In genomic region chrX:155768036-155768769, GRCh38 we compare ENCODE assay signal across 8 cellular contexts.
A peak's percentile ranks its signal among the peaks of the same experiment; 100 is the strongest.
DNase-seq lines count a peak whose midpoint lies in the region; TF ChIP-seq lines count a peak whose summit lies in the region.

No MANE protein-coding gene starts in this region.

- CTCF ChIA-PET in Calu3 (lab: Charles Lee), result no interaction called here
- CTCF ChIA-PET in OCI-LY7 (lab: Charles Lee; ENCODE audit: unreplicated experiment), result no interaction called here

- no peaks in the 10 kb centered on the region for H3K9me3 ChIP-seq in neuronal stem cell (replicated peaks in 1 of 2; ENCODE audit: control insufficient read depth in 2 of 2, insufficient read depth in 1 of 2, low read depth in 1 of 2, low read length in 2 of 2)
- no peaks in the 10 kb centered on the region for H3K9me3 ChIP-seq in OCI-LY7 (ENCODE audit: low read length)
- no peaks in the 10 kb centered on the region for H3K9me3 ChIP-seq in transverse colon

- in situ Hi-C loops in transverse colon (cut with MboI; ENCODE audit: low pct_ligation_motif_present in 1 of 4, low pct_unique_long_range_greater_than_20kb in 1 of 4, low sequenced_read_pairs in 3 of 4), result no loop called here

- no peak overlapping the region for H3K4ac ChIP-seq in neuronal stem cell (ENCODE audit: low read length)

- no peak overlapping the region for H2BK15ac ChIP-seq in neuronal stem cell (ENCODE audit: low read length)

- peak overlapping the region; percentile 73 for H3K4me3 Mint-ChIP-seq in Calu3 (ENCODE audit: low read depth, unreplicated experiment)

- H3K36me3 ChIP-seq in neuronal stem cell (replicated peaks in 1 of 2; ENCODE audit: control insufficient read depth in 2 of 2, insufficient read depth in 2 of 2, low read length in 2 of 2) (no peaks in the 10 kb centered on the region), OCI-LY7 (ENCODE audit: insufficient read depth, low read length) (no peaks in the 10 kb centered on the region), transverse colon (no peaks in the 10 kb centered on the region)

- H3K27me3 ChIP-seq in neuronal stem cell (ENCODE audit: control insufficient read depth in 3 of 3, insufficient read depth in 3 of 3, low read depth in 1 of 3, low read length in 3 of 3), result peaks cover 0 to 12% (median 0%) of the 10 kb centered on the region in 3 experiments
- H3K27me3 ChIP-seq in transverse colon, result no peaks in the 10 kb centered on the region

- no TSS peak for BruUV-seq in Calu3 (replicated peaks; lab: Mats Ljungman, UMichigan)
- no TSS peak for BruUV-seq in OCI-LY7 (replicated peaks; lab: Mats Ljungman, UMichigan)

- H3K9me2 ChIP-seq in OCI-LY7 (ENCODE audit: insufficient read depth, low read length), result no peaks in the 10 kb centered on the region

- no peaks in the 10 kb centered on the region for H3K79me1 ChIP-seq in neuronal stem cell (ENCODE audit: low read depth, low read length)

- no peaks in the 10 kb centered on the region for H3K4me1 Mint-ChIP-seq in Calu3 (ENCODE audit: low read depth, unreplicated experiment)

- H4K8ac ChIP-seq in neuronal stem cell (ENCODE audit: low read depth, low read length), result no peak overlapping the region

- no peak overlapping the region for H2BK12ac ChIP-seq in neuronal stem cell (ENCODE audit: low read length)

- no peak overlapping the region for H3K14ac ChIP-seq in neuronal stem cell (ENCODE audit: low read length)

- H2AFZ ChIP-seq in neuronal stem cell (ENCODE audit: low read length), result no peak overlapping the region
- H2AFZ ChIP-seq in OCI-LY7 (ENCODE audit: low read length), result no peak overlapping the region

- peaks cover 11% of the 10 kb centered on the region for H3K36me3 Mint-ChIP-seq in Calu3 (ENCODE audit: insufficient read depth, unreplicated experiment)

- no peak overlapping the region for H2BK120ac ChIP-seq in neuronal stem cell (ENCODE audit: low read depth, low read length)

- H4K20me1 ChIP-seq in OCI-LY7 (ENCODE audit: insufficient read depth, low read length), result no peaks in the 10 kb centered on the region

- peak overlapping the region; percentile 57 for H3K4me3 ChIP-seq in epithelial cell of esophagus (ENCODE audit: low read length)
- H3K4me3 ChIP-seq in neuronal stem cell (ENCODE audit: low read length in 2 of 2), result peak overlapping the region in 1 of 2 donors; percentile 80
- no peak overlapping the region for H3K4me3 ChIP-seq in OCI-LY7 (ENCODE audit: low read depth, low read length, poor library complexity, severe bottlenecking)
- H3K4me3 ChIP-seq in transverse colon, result peak overlapping the region in 1 of 4 donors; percentile 40

- no peaks in the 10 kb centered on the region for H3K79me2 ChIP-seq in OCI-LY7 (ENCODE audit: insufficient read depth, low read depth, low read length)

- POLR2A ChIA-PET in OCI-LY7 (lab: Charles Lee), result no interaction called here

- no peak for TF ChIP-seq POLR2A in transverse colon (IDR thresholded peaks at IDR 0.05)

- H3K27me3 Mint-ChIP-seq in Calu3 (ENCODE audit: unreplicated experiment), result no peaks in the 10 kb centered on the region

- H3K9ac ChIP-seq in neuronal stem cell (ENCODE audit: low read depth, low read length, poor library complexity), result no peak overlapping the region

- H3K4me1 ChIP-seq in neuronal stem cell (ENCODE audit: control insufficient read depth in 2 of 2, insufficient read depth in 1 of 2, low read depth in 1 of 2, low read length in 2 of 2) (peaks cover 3 to 4% of the 10 kb centered on the region in 2 donors), OCI-LY7 (ENCODE audit: insufficient read depth, low read length, poor library complexity, severe bottlenecking) (no peaks in the 10 kb centered on the region), transverse colon (no peaks in the 10 kb centered on the region)

- H2AK5ac ChIP-seq in neuronal stem cell (ENCODE audit: low read depth, low read length), result no peak overlapping the region

- H4K91ac ChIP-seq in neuronal stem cell (ENCODE audit: low read depth, low read length, poor library complexity), result no peak overlapping the region

- H3K27ac ChIP-seq in neuronal stem cell (replicated peaks; ENCODE audit: low read length) (no peak overlapping the region), OCI-LY7 (ENCODE audit: low read depth, low read length, poor library complexity, severe bottlenecking) (no peak overlapping the region), transverse colon (peak overlapping the region in 1 of 4 donors; percentile 47)

- H2BK5ac ChIP-seq in neuronal stem cell (ENCODE audit: low read length), result no peak overlapping the region

- H3K4me2 ChIP-seq in neuronal stem cell (ENCODE audit: insufficient read depth, low read length, poor library complexity, severe bottlenecking) (peak overlapping the region; percentile 38), OCI-LY7 (ENCODE audit: low read length) (no peak overlapping the region)

- no peak overlapping the region for H3K18ac ChIP-seq in neuronal stem cell (ENCODE audit: low read length)

- WGBS in neuronal stem cell (ENCODE audit: extremely low coverage in 2 of 2, insufficient read length in 2 of 2, insufficient replicate concordance in 1 of 2), 2 donors, result no CpG with 5 or more reads among the region's 21 CpGs
- WGBS in transverse colon (ENCODE audit: low coverage in 1 of 2), 2 donors, result 60% methylated on average over 20 to 21 of the region's 21 CpGs

- no peak for TF ChIP-seq CTCF in Calu3 (IDR thresholded peaks at IDR 0.05; ENCODE audit: unreplicated experiment)
- TF ChIP-seq CTCF in epithelial cell of esophagus (IDR thresholded peaks at IDR 0.05; ENCODE audit: insufficient read depth, low read depth, low read length, missing control alignments), result no peak
- TF ChIP-seq CTCF in OCI-LY7 (conservative IDR thresholded peaks at IDR 0.05; ENCODE audit: low read length), result no peak
- TF ChIP-seq CTCF in transverse colon (IDR thresholded peaks at IDR 0.05), result no peak

- no peak for TF ChIP-seq EP300 in transverse colon (IDR thresholded peaks at IDR 0.05; ENCODE audit: low read depth)

- no peak overlapping the region for H3K27ac Mint-ChIP-seq in Calu3 (ENCODE audit: unreplicated experiment)

- no peak overlapping the region for H3K23ac ChIP-seq in neuronal stem cell (ENCODE audit: low read depth, low read length, poor library complexity)

- H3K9me3 Mint-ChIP-seq in Calu3 (ENCODE audit: low read depth, unreplicated experiment), result no peaks in the 10 kb centered on the region

- intact Hi-C loops in Calu3 (cut with micrococcal nuclease; ENCODE audit: unreplicated experiment), result no loop called here
- intact Hi-C loops in OCI-LY7 (cut with micrococcal nuclease; ENCODE audit: unreplicated experiment), result no loop called here
- intact Hi-C loops in transverse colon (cut with DNase I; ENCODE audit: low total_unique reads), result no loop called here

- no peak for DNase-seq in Calu3
- DNase-seq in NCI-H748 (lab: John Stamatoyannopoulos, UW; ENCODE audit: unreplicated experiment), result peak; percentile 50
- peak; percentile 83 for DNase-seq in epithelial cell of esophagus (ENCODE audit: low read depth)
- DNase-seq in neuronal stem cell (ENCODE audit: low spot score), result no peak
- no peak for DNase-seq in KG1 (lab: John Stamatoyannopoulos, UW)
- no peak for DNase-seq in OCI-LY7 (ENCODE audit: low spot score)
- DNase-seq in NCI-H446 (lab: John Stamatoyannopoulos, UW), result no peak
- no peak for DNase-seq in transverse colon

Comparison
In these comparisons a context has a peak if more than half of its experiments do, and no peak if none do; other contexts are left out.
1. DNase-seq: peak in NCI-H748 (single experiment) and epithelial cell of esophagus (single experiment); none in Calu3 (single experiment), neuronal stem cell (single experiment), KG1 (single experiment), OCI-LY7 (single experiment), NCI-H446 (0 of 2) and transverse colon (single experiment).